ENCODE assay signal across 17 cellular contexts in the genomic region with DNA sequence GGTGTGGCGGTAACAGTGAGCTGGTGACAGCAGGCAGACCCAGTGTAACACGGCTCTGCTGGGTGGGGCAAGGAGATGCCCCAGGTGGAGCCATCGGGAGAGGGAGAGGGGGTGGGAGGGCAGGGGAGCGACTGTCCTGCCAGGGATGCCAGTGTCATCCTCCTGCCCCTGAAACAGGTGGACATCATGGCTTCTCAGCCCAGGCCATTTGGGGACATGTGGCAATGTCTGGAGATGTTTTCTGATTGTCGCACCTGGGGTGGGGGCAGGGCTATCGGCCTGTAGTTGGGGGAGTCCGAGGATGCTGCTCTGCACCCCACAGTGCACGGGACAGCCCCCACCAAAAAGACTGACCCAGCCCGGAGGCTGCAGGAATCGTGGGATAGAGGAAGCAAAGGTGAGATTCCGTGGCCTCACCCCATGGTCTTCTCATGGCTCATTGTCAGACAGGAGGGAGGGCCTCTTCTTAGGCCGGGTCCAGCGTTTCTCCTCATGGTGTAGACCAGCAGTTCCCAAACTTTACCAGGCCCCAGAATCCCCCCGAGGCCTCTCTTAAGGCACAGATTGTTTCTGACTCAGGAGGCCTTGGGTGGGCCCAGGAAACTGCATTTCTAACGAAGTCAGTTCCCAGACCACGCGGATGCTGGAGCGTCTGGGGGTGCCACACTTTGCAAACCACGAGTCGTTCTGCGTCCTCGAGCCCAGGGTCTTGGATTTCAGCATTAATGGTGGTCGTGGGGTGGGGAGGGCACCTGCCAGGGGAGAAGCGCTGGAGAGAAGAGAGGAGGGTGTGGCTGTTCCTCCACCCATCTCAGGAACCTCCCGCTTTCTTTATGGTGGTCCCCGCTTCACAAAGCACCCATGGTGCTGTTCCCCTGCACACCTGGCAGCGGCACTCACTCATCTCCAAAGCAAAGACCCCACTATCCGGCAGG. TPM values are rescaled to one million over a fixed set of nuclear protein-coding genes. Genes with fewer than 3 reads are reported as not detected.
DNase-seq lines count a peak whose midpoint lies in the region; ATAC-seq and TF ChIP-seq lines count a peak whose summit lies in the region.
"Had no signal": no experiment of that assay in that cellular context is flagged by ENCODE, and none has a peak within 500 bp of the region (broad histone marks: within the 10 kb centered on the region; RNA-seq: fewer than 3 reads in every experiment).

No MANE protein-coding gene starts in this region.

- H3K36me3 ChIP-seq in left ventricle myocardium inferior, result no peaks in the 10 kb centered on the region
- peaks cover 3% of the 10 kb centered on the region for H3K36me3 ChIP-seq in endodermal cell (ENCODE audit: control insufficient read depth, insufficient read depth, low read length)
- H3K36me3 ChIP-seq in osteoblast (ENCODE audit: insufficient read depth, low read length), result peaks cover 44% of the 10 kb centered on the region
- H3K36me3 ChIP-seq in upper lobe of right lung, result no peaks in the 10 kb centered on the region

- WGBS in endodermal cell (ENCODE audit: insufficient coverage in 1 of 2, insufficient read length in 1 of 2), 2 experiments, result 90 to 94% methylated on average over 21 to 28 of the region's 28 CpGs

- ATAC-seq in Right ventricle myocardium superior (ENCODE audit: poor library complexity) (no peak), upper lobe of right lung (no peak)
- no peak for ATAC-seq in stimulated activated memory B cell treated with anti-CD40 and anti-IgM and Interleukin-4, amounts not matched to agents 10 μg/mL and 1 μg/mL and 100 μg/mL, for 72 hours
- ATAC-seq: CD8-positive, alpha-beta T cell had no signal

- DNase-seq in left ventricle myocardium inferior (peak; percentile 12), Right ventricle myocardium superior (no peak), endodermal cell (no peak), osteoblast (ENCODE audit: insufficient read length, low spot score, missing footprints) (peak; percentile 66), upper lobe of right lung (peak; percentile 44), SHP77 (lab: John Stamatoyannopoulos, UW) (no peak)
- DNase-seq in stimulated activated naive CD4-positive, alpha-beta T cell treated with Interleukin-2 at 50 U/mL for 16 hours (lab: John Stamatoyannopoulos, UW), result no peak
- DNase-seq: CD8-positive, alpha-beta T cell; DMS79 treated with DMSO at 0.1 percent for 48 hours; NCI-H1048; NCI-H146; NCI-H2081; NCI-H510A had no signal

- no peak overlapping the region for H3K4me3 Mint-ChIP-seq in endodermal cell
- no peak overlapping the region for H3K4me3 Mint-ChIP-seq in stimulated activated memory B cell treated with anti-CD40 and anti-IgM and Interleukin-4, amounts not matched to agents 10 μg/mL and 1 μg/mL and 100 μg/mL, for 72 hours
- H3K4me3 Mint-ChIP-seq: CD8-positive, alpha-beta T cell had no signal

- intact Hi-C loops in left ventricle myocardium inferior (cut with micrococcal nuclease) (no loop called here), Right ventricle myocardium superior (cut with DNase I) (no loop called here), upper lobe of right lung (cut with DNase I) (no loop called here)

- peaks cover 83% of the 10 kb centered on the region for H4K20me1 ChIP-seq in osteoblast (ENCODE audit: insufficient read depth, low read length)

- H3K9me3 ChIP-seq in left ventricle myocardium inferior (replicated peaks) (no peaks in the 10 kb centered on the region), endodermal cell (ENCODE audit: control insufficient read depth, low read length) (no peaks in the 10 kb centered on the region), osteoblast (ENCODE audit: low read depth, low read length) (no peaks in the 10 kb centered on the region), upper lobe of right lung (no peaks in the 10 kb centered on the region)

- no peak for TF ChIP-seq CTCF in left ventricle myocardium inferior (IDR thresholded peaks at IDR 0.05; ENCODE audit: borderline replicate concordance)
- no peak for TF ChIP-seq CTCF in endodermal cell (conservative IDR thresholded peaks at IDR 0.05)
- TF ChIP-seq CTCF in osteoblast (IDR thresholded peaks at IDR 0.05; ENCODE audit: extremely low read depth, low read depth, low read length), result no peak
- no peak for TF ChIP-seq CTCF in upper lobe of right lung (IDR thresholded peaks at IDR 0.05)

- H3K4me1 ChIP-seq in left ventricle myocardium inferior, result peaks cover 47% of the 10 kb centered on the region
- H3K4me1 ChIP-seq in endodermal cell (ENCODE audit: control insufficient read depth, insufficient read depth, low read length), result no peaks in the 10 kb centered on the region
- H3K4me1 ChIP-seq in osteoblast (ENCODE audit: insufficient read depth, low read length), result peaks cover 18% of the 10 kb centered on the region
- peaks cover 9% of the 10 kb centered on the region for H3K4me1 ChIP-seq in upper lobe of right lung

- H3K4me2 ChIP-seq in osteoblast (ENCODE audit: insufficient read depth, low read length), result no peak overlapping the region
- H3K4me2 ChIP-seq: KMS-11 had no signal

- no peak overlapping the region for H2AFZ ChIP-seq in osteoblast (ENCODE audit: low read length)

- no peaks in the 10 kb centered on the region for H3K27me3 ChIP-seq in left ventricle myocardium inferior (ENCODE audit: low read depth)
- H3K27me3 ChIP-seq in endodermal cell (ENCODE audit: control insufficient read depth, insufficient read depth, low read length, poor library complexity, severe bottlenecking), result no peaks in the 10 kb centered on the region
- H3K27me3 ChIP-seq in osteoblast (ENCODE audit: insufficient read depth, low read length), result no peaks in the 10 kb centered on the region
- H3K27me3 ChIP-seq in upper lobe of right lung, result no peaks in the 10 kb centered on the region

- no peaks in the 10 kb centered on the region for H3K27me3 Mint-ChIP-seq in endodermal cell (ENCODE audit: insufficient read depth)
- H3K27me3 Mint-ChIP-seq in stimulated activated memory B cell treated with anti-CD40 and anti-IgM and Interleukin-4, amounts not matched to agents 10 μg/mL and 1 μg/mL and 100 μg/mL, for 72 hours, result peaks cover 12% of the 10 kb centered on the region

- H3K9ac ChIP-seq in endodermal cell (ENCODE audit: extremely low read depth, low read length, poor library complexity, severe bottlenecking), result no peak overlapping the region
- H3K9ac ChIP-seq: KMS-11 had no signal

- peaks cover 17% of the 10 kb centered on the region for H3K36me3 Mint-ChIP-seq in endodermal cell (ENCODE audit: low read depth)
- no peaks in the 10 kb centered on the region for H3K36me3 Mint-ChIP-seq in stimulated activated memory B cell treated with anti-CD40 and anti-IgM and Interleukin-4, amounts not matched to agents 10 μg/mL and 1 μg/mL and 100 μg/mL, for 72 hours
- H3K36me3 Mint-ChIP-seq: CD8-positive, alpha-beta T cell had no signal

- H3K27ac ChIP-seq in left ventricle myocardium inferior (replicated peaks) (peak overlapping the region; percentile 32), endodermal cell (ENCODE audit: low read depth, low read length) (no peak overlapping the region), osteoblast (ENCODE audit: low read depth, low read length) (no peak overlapping the region), upper lobe of right lung (no peak overlapping the region)
- H3K27ac ChIP-seq: 22Rv1, KMS-11 had no signal

- H3K79me2 ChIP-seq in osteoblast (ENCODE audit: insufficient read depth, low read length), result peaks cover 92% of the 10 kb centered on the region

- no peaks in the 10 kb centered on the region for H3K9me3 Mint-ChIP-seq in endodermal cell
- no peaks in the 10 kb centered on the region for H3K9me3 Mint-ChIP-seq in stimulated activated memory B cell treated with anti-CD40 and anti-IgM and Interleukin-4, amounts not matched to agents 10 μg/mL and 1 μg/mL and 100 μg/mL, for 72 hours
- H3K9me3 Mint-ChIP-seq: CD8-positive, alpha-beta T cell had no signal

- H3K4me3 ChIP-seq in left ventricle myocardium inferior (no peak overlapping the region), endodermal cell (ENCODE audit: low read length) (no peak overlapping the region), osteoblast (ENCODE audit: insufficient read depth, low read length) (no peak overlapping the region), upper lobe of right lung (no peak overlapping the region)

- peaks cover 1% of the 10 kb centered on the region for H3K4me1 Mint-ChIP-seq in endodermal cell
- H3K4me1 Mint-ChIP-seq in stimulated activated memory B cell treated with anti-CD40 and anti-IgM and Interleukin-4, amounts not matched to agents 10 μg/mL and 1 μg/mL and 100 μg/mL, for 72 hours, result no peaks in the 10 kb centered on the region

- H3K27ac Mint-ChIP-seq in endodermal cell, result peak overlapping the region; percentile 64
- no peak overlapping the region for H3K27ac Mint-ChIP-seq in stimulated activated memory B cell treated with anti-CD40 and anti-IgM and Interleukin-4, amounts not matched to agents 10 μg/mL and 1 μg/mL and 100 μg/mL, for 72 hours
- H3K27ac Mint-ChIP-seq: CD8-positive, alpha-beta T cell had no signal

RNA-seq across cellular contexts. Expression of gene COL5A1, which starts 11.0 kb away (rescaled TPM):
- 13.9 TPM for total RNA-seq in left ventricle myocardium inferior
- total RNA-seq in Right ventricle myocardium superior, result 12.7 TPM
- 10 to 100 TPM; 65.3 to 76.6 TPM for total RNA-seq in endodermal cell
- 47.5 TPM for polyA plus RNA-seq in endodermal cell (2013, experiment 1 of 2)
- polyA plus RNA-seq in endodermal cell (2013, experiment 2 of 2), result 53.7 TPM
- total RNA-seq in osteoblast, result 571 and 801 TPM in 2 replicates
- 37.8 TPM for total RNA-seq in upper lobe of right lung
- total RNA-seq: MCF 10A had no signal

Comparison
In these comparisons a context has a peak if more than half of its experiments do, and no peak if none do; other contexts are left out.
1. DNase-seq: peak in left ventricle myocardium inferior (single experiment), osteoblast (single experiment) and upper lobe of right lung (single experiment); none in Right ventricle myocardium superior (single experiment), endodermal cell (single experiment), stimulated activated naive CD4-positive, alpha-beta T cell treated with Interleukin-2 at 50 U/mL for 16 hours (single experiment) and SHP77 (0 of 2).